13 cellular contexts compared by ENCODE assay signal in genomic region chr7:2266911-2267310, GRCh38. TPM values are rescaled to one million over a fixed set of nuclear protein-coding genes. Genes with fewer than 3 reads are reported as not detected.
DNase-seq lines count a peak whose midpoint lies in the region; ATAC-seq and TF ChIP-seq lines count a peak whose summit lies in the region.
"Had no signal": no experiment of that assay in that cellular context is flagged by ENCODE, and none has a peak within 500 bp of the region (broad histone marks: within the 10 kb centered on the region; RNA-seq: fewer than 3 reads in every experiment).

No MANE protein-coding gene starts in this region.

- H3K27me3 ChIP-seq in HCT116 (ENCODE audit: insufficient read depth, low read length) (no peaks in the 10 kb centered on the region), SJCRH30 (no peaks in the 10 kb centered on the region), adrenal gland (no peaks in the 10 kb centered on the region)
- H3K27me3 ChIP-seq: esophagus squamous epithelium, transverse colon had no signal

- CTCF ChIA-PET in HCT116 (lab: Charles Lee) = no interaction called here

- no peak overlapping the region for H3K4me2 ChIP-seq in HCT116 (ENCODE audit: low read length)

- no peaks in the 10 kb centered on the region for H3K79me2 ChIP-seq in HCT116 (ENCODE audit: insufficient read depth, low read length)

- TF ChIP-seq POLR2A in HCT116 (IDR thresholded peaks at IDR 0.05; ENCODE audit: borderline replicate concordance, extremely low read depth, insufficient read depth, insufficient read length) = no peak
- no peak for TF ChIP-seq POLR2A in adrenal gland (IDR thresholded peaks at IDR 0.05)

- no TSS peak for BruUV-seq in HCT116 (replicated peaks; lab: Mats Ljungman, UMichigan)

- H4K20me1 ChIP-seq in HCT116 (ENCODE audit: insufficient read depth) = no peaks in the 10 kb centered on the region

- H3K9me3 ChIP-seq in HCT116 (ENCODE audit: control insufficient read depth in 1 of 2, insufficient read depth in 1 of 2, low read depth in 1 of 2, low read length in 2 of 2) (no peaks in the 10 kb centered on the region), SJCRH30 (replicated peaks) (no peaks in the 10 kb centered on the region), adrenal gland (replicated peaks in 1 of 3) (no peaks in the 10 kb centered on the region)
- H3K9me3 ChIP-seq: esophagus squamous epithelium, transverse colon had no signal

- H3K36me3 ChIP-seq in HCT116 (ENCODE audit: control insufficient read depth in 1 of 2, insufficient read depth in 2 of 2, low read length in 2 of 2) (no peaks in the 10 kb centered on the region; a peak in 1 of 4 replicates), SJCRH30 (peaks cover 19% of the 10 kb centered on the region), adrenal gland (replicated peaks in 1 of 2) (peaks cover 0 to 15% of the 10 kb centered on the region in 2 donors)

- WGBS in adrenal gland, 4 donors = 73 to 84% (median 81%) methylated on average over 10 of the region's 10 CpGs

- ATAC-seq in HCT116 (peak; percentile 46; the same call in 1 of the 2 replicates), GM21447 (IDR thresholded peaks at IDR 0.05; ENCODE audit: unreplicated experiment) (no peak)

- H3K9me2 ChIP-seq in HCT116 (ENCODE audit: insufficient read depth) = no peaks in the 10 kb centered on the region

- H3K27ac ChIP-seq in HCT116 (ENCODE audit: low read depth, low read length) (no peak overlapping the region), SJCRH30 (no peak overlapping the region), adrenal gland (no peak overlapping the region)
- H3K27ac ChIP-seq: transverse colon had no signal

- intact Hi-C loops in HCT116 (cut with micrococcal nuclease) = no loop called here
- intact Hi-C loops in adrenal gland (cut with DNase I) = no loop called here

- H3K4me1 ChIP-seq in HCT116 (ENCODE audit: control insufficient read depth in 1 of 2, insufficient read depth in 2 of 2, low read length in 2 of 2) (peaks cover 0 to 5% of the 10 kb centered on the region in 2 experiments; a peak in 2 of 4 replicates), SJCRH30 (peaks cover 30% of the 10 kb centered on the region), adrenal gland (replicated peaks in 1 of 2) (no peaks in the 10 kb centered on the region)
- H3K4me1 ChIP-seq: transverse colon had no signal

- H2AFZ ChIP-seq in HCT116 (ENCODE audit: low read depth, low read length, poor library complexity, severe bottlenecking) = no peak overlapping the region

- POLR2A ChIA-PET in HCT116 (lab: Charles Lee) = no interaction called here

- RAD21 ChIA-PET in HCT116 (lab: Charles Lee; ENCODE audit: low non-redundant PET in 1 of 2, low total read pairs in 2 of 2, uncharacterized antibody in 2 of 2, unreplicated experiment in 2 of 2) = no interaction called here

- TF ChIP-seq CTCF in HCT116 (IDR thresholded peaks at IDR 0.05 in 2 of 3, conservative IDR thresholded peaks at IDR 0.05 in 1 of 3; ENCODE audit: borderline replicate concordance in 1 of 3, insufficient read depth in 1 of 3, low read depth in 2 of 3, low read length in 2 of 3) = no peak
- no peak for TF ChIP-seq CTCF in fibroblast of the aortic adventitia (IDR thresholded peaks at IDR 0.05; ENCODE audit: insufficient read depth, low read length)
- no peak for TF ChIP-seq CTCF in adrenal gland (IDR thresholded peaks at IDR 0.05)

- no peak overlapping the region for H3K9ac ChIP-seq in HCT116 (ENCODE audit: low read length)

- no peak overlapping the region for H3K4me3 ChIP-seq in HCT116 (replicated peaks in 1 of 2; ENCODE audit: low read depth in 1 of 2, low read length in 2 of 2)
- H3K4me3 ChIP-seq in SJCRH30 = no peak overlapping the region
- no peak overlapping the region for H3K4me3 ChIP-seq in fibroblast of the aortic adventitia (ENCODE audit: low read depth, low read length)
- no peak overlapping the region for H3K4me3 ChIP-seq in adrenal gland
- H3K4me3 ChIP-seq: esophagus squamous epithelium, transverse colon had no signal

- DNase-seq in AG08395 (ENCODE audit: low spot score) (peak; percentile 60), HCT116 (ENCODE audit: low read depth, low spot score) (no peak), SJCRH30 (peak; percentile 71 to 76), fibroblast of the aortic adventitia (ENCODE audit: low read depth) (peak; percentile 33), adrenal gland (no peak), LoVo (ENCODE audit: low spot score) (no peak), UCSD-AML1 (lab: John Stamatoyannopoulos, UW; ENCODE audit: unreplicated experiment) (no peak)
- DNase-seq: activated naive CD4-positive, alpha-beta T cell treated with anti-CD3 and anti-CD28 coated beads, Interleukin-2, amount 10 ng/mL, durations not matched to agents 7 days and 5 days; cerebellar nuclear complex; esophagus squamous epithelium; kidney; transverse colon had no signal

- TF ChIP-seq RAD21 in HCT116 (IDR thresholded peaks at IDR 0.05; ENCODE audit: low read depth) = no peak

TF ChIP-seq in HCT116, 20 proteins besides CTCF, POLR2A, EP300 and RAD21 (continues in another document):
- TF ChIP-seq EGR1 (IDR thresholded peaks at IDR 0.05; ENCODE audit: low read depth) (no peak), ZFX (IDR thresholded peaks at IDR 0.05) (no peak), MAX (IDR thresholded peaks at IDR 0.05) (no peak), POLR2AphosphoS5 (IDR thresholded peaks at IDR 0.05; ENCODE audit: low read depth, low read length) (no peak), YY1 (IDR thresholded peaks at IDR 0.05; ENCODE audit: extremely low read depth, insufficient replicate concordance, low read depth, low read length) (no peak), JUND (IDR thresholded peaks at IDR 0.05) (no peak), ZNF274 (IDR thresholded peaks at IDR 0.05; ENCODE audit: low read depth, low read length) (no peak), SRF (IDR thresholded peaks at IDR 0.05; ENCODE audit: low read depth) (no peak), SP1 (IDR thresholded peaks at IDR 0.05; ENCODE audit: low read depth) (no peak), FOSL1 (IDR thresholded peaks at IDR 0.05; ENCODE audit: low read depth) (no peak), REST (IDR thresholded peaks at IDR 0.05; ENCODE audit: low read depth) (no peak), CBX3 (IDR thresholded peaks at IDR 0.05; ENCODE audit: low read depth) (no peak), CEBPB (IDR thresholded peaks at IDR 0.05; ENCODE audit: low read depth) (no peak)

RNA-seq across cellular contexts. Expression of gene NUDT1, which starts 24.9 kb away (rescaled TPM):
- total RNA-seq in HCT116 (2021; ENCODE audit: unreplicated experiment) (47.4 TPM), fibroblast of the aortic adventitia (ENCODE audit: low replicate concordance) (8.3 and 16.3 TPM in 2 replicates), adrenal gland (10 to 100 TPM in 2 of 8 donors, 1 to 10 TPM in 6; 3.8 to 13.3 (median 8.2) TPM)
- polyA plus RNA-seq in HCT116 (2012) = 37.0 and 50.4 TPM in 2 replicates
- 71.2 and 91.3 TPM in 2 replicates for total RNA-seq in SJCRH30 (2014; rRNA removed; shearing (Covaris generic))
- polyA plus RNA-seq in adrenal gland = 10 to 100 TPM in 1 of 3 donors, 1 to 10 TPM in 2; 2.5 to 17.3 (median 8.7) TPM

RNA-seq across cellular contexts. Expression of gene MRM2, which starts 24.9 kb away (rescaled TPM):
- total RNA-seq in HCT116 (2021; ENCODE audit: unreplicated experiment) = 34.7 TPM
- polyA plus RNA-seq in HCT116 (2012) = 15.3 and 22.7 TPM in 2 replicates
- total RNA-seq in SJCRH30 (2014; rRNA removed; shearing (Covaris generic)) = 39.6 and 42.4 TPM in 2 replicates
- 17.7 and 20.7 TPM in 2 replicates for total RNA-seq in fibroblast of the aortic adventitia (ENCODE audit: low replicate concordance)
- 10 to 100 TPM; 16.8 to 35.8 (median 25.7) TPM for total RNA-seq in adrenal gland
- polyA plus RNA-seq in adrenal gland = 10 to 100 TPM; 17.4 to 36.4 (median 20.3) TPM

RNA-seq across cellular contexts. Expression of gene MAD1L1, which starts 34.2 kb away (rescaled TPM):
- total RNA-seq in HCT116 (2021; ENCODE audit: unreplicated experiment) (38.5 TPM), fibroblast of the aortic adventitia (ENCODE audit: low replicate concordance) (22.9 and 133 TPM in 2 replicates), adrenal gland (10 to 100 TPM; 19.4 to 82.9 (median 28.0) TPM)
- 41.8 and 42.5 TPM in 2 replicates for polyA plus RNA-seq in HCT116 (2012)
- total RNA-seq in SJCRH30 (2014; rRNA removed; shearing (Covaris generic)) = 25.9 and 31.5 TPM in 2 replicates
- polyA plus RNA-seq in adrenal gland = 10 to 100 TPM in 2 of 3 donors, 1 to 10 TPM in 1; 6.7 to 87.7 (median 57.0) TPM

RNA-seq across cellular contexts. Expression of gene SNX8, which starts 47.3 kb away (rescaled TPM):
- total RNA-seq in HCT116 (2021; ENCODE audit: unreplicated experiment) = 41.7 TPM
- 45.3 and 48.3 TPM in 2 replicates for polyA plus RNA-seq in HCT116 (2012)
- 18.0 and 27.5 TPM in 2 replicates for total RNA-seq in SJCRH30 (2014; rRNA removed; shearing (Covaris generic))
- 12.1 and 19.4 TPM in 2 replicates for total RNA-seq in fibroblast of the aortic adventitia (ENCODE audit: low replicate concordance)
- total RNA-seq in adrenal gland = 10 to 100 TPM in 7 of 8 donors, 1 to 10 TPM in 1; 8.8 to 40.5 (median 25.9) TPM
- 10 to 100 TPM; 13.5 to 39.0 (median 37.2) TPM for polyA plus RNA-seq in adrenal gland

Comparison
In these comparisons a context has a peak if more than half of its experiments do, and no peak if none do; other contexts are left out.
1. DNase-seq: peak in AG08395 (single experiment), SJCRH30 (2 of 2) and fibroblast of the aortic adventitia (single experiment); none in HCT116 (single experiment), adrenal gland (0 of 7), LoVo (single experiment) and UCSD-AML1 (single experiment).